Comparison of ENCODE assay signal across 16 cellular contexts in genomic region chr6:7414811-7415210, GRCh38. TPM values are rescaled to one million over a fixed set of nuclear protein-coding genes. Genes with fewer than 3 reads are reported as not detected.
DNase-seq lines count a peak whose midpoint lies in the region; ATAC-seq, FAIRE-seq and TF ChIP-seq lines count a peak whose summit lies in the region.
"Had no signal": no experiment of that assay in that cellular context is flagged by ENCODE, and none has a peak within 500 bp of the region (broad histone marks: within the 10 kb centered on the region; RNA-seq: fewer than 3 reads in every experiment).

No MANE protein-coding gene starts in this region.

- H3K4me1 ChIP-seq in mesendoderm (ENCODE audit: control insufficient read depth, low read depth, low read length) (no peaks in the 10 kb centered on the region), small intestine (ENCODE audit: control insufficient read depth in 2 of 2, insufficient read depth in 1 of 2, low read depth in 1 of 2, low read length in 1 of 2) (no peaks in the 10 kb centered on the region)

- H2BK15ac ChIP-seq in mesendoderm (replicated peaks; ENCODE audit: low read depth) = no peak overlapping the region

- H4K8ac ChIP-seq in mesendoderm (ENCODE audit: low read depth, low read length) = no peak overlapping the region

- H3K27ac ChIP-seq in mesendoderm (ENCODE audit: low read depth, low read length) = no peak overlapping the region
- H3K27ac ChIP-seq in small intestine (ENCODE audit: low read depth in 1 of 2, low read length in 1 of 2) = no peak overlapping the region
- H3K27ac ChIP-seq: ovary had no signal

- no peak for TF ChIP-seq CTCF in AG09309 (IDR thresholded peaks at IDR 0.05; ENCODE audit: control insufficient read depth, insufficient read depth, low read depth, low read length, missing control alignments)
- TF ChIP-seq CTCF in endothelial cell (IDR thresholded peaks at IDR 0.05; ENCODE audit: unreplicated experiment) = no peak

- FAIRE-seq in HTR-8/SVneo (lab: Jason Lieb, UNC) = peak; percentile 20
- no peak for FAIRE-seq in small intestine (lab: Jason Lieb, UNC)

- no peaks in the 10 kb centered on the region for H3K9me3 Mint-ChIP-seq in endothelial cell (ENCODE audit: unreplicated experiment)
- H3K9me3 Mint-ChIP-seq: activated T-cell treated with anti-CD3 and anti-CD28 coated beads, Interleukin-2, amount 50 U/mL, for 72 hours had no signal

- no peak overlapping the region for H3K4me2 ChIP-seq in mesendoderm (ENCODE audit: low read length)

- peak; percentile 72 for DNase-seq in AG09309 (ENCODE audit: low read depth)
- DNase-seq in HTR-8/SVneo (ENCODE audit: insufficient read length, low spot score) = no peak
- no peak for DNase-seq in endothelial cell (ENCODE audit: low spot score)
- DNase-seq in mesendoderm = peak; percentile 82
- DNase-seq in small intestine = no peak
- DNase-seq in superior temporal gyrus (ENCODE audit: extremely low spot score) = no peak
- no peak for DNase-seq in stimulated activated CD4-positive, alpha-beta T cell treated with anti-CD3 and anti-CD28 coated beads, Interleukin-2, amount 100 ng/mL, for 48 hours
- DNase-seq: activated CD4-positive, alpha-beta T cell treated with anti-CD3 and anti-CD28 coated beads for 36 hours; activated T-cell treated with anti-CD3 and anti-CD28 coated beads, Interleukin-2, amount 50 U/mL, for 72 hours; DND-41; NCI-H1092; NCI-H2227 treated with DMSO at 0.1 percent for 48 hours; ovary; SW 1271; transverse colon had no signal

- ATAC-seq in HG03460 (IDR thresholded peaks at IDR 0.05; ENCODE audit: unreplicated experiment) = no peak
- ATAC-seq: activated CD4-positive, alpha-beta T cell treated with anti-CD3 and anti-CD28 coated beads for 36 hours; activated T-cell treated with anti-CD3 and anti-CD28 coated beads, Interleukin-2, amount 50 U/mL, for 72 hours had no signal

- no peaks in the 10 kb centered on the region for H3K79me2 ChIP-seq in mesendoderm (ENCODE audit: control insufficient read depth, insufficient read depth, low read length)

- H3K9ac ChIP-seq in mesendoderm (ENCODE audit: low read length) = no peak overlapping the region

- no peak overlapping the region for H2BK120ac ChIP-seq in mesendoderm (ENCODE audit: low read depth, low read length)

- H2AK5ac ChIP-seq in mesendoderm (ENCODE audit: low read length) = no peak overlapping the region

- no peak overlapping the region for H3K4me3 ChIP-seq in AG09309 (ENCODE audit: control insufficient read depth, low read depth, low read length)
- no peak overlapping the region for H3K4me3 ChIP-seq in mesendoderm (ENCODE audit: low read length)
- H3K4me3 ChIP-seq in small intestine (ENCODE audit: low read depth in 1 of 2, low read length in 2 of 2) = no peak overlapping the region
- H3K4me3 ChIP-seq: ovary, transverse colon had no signal

- no peak overlapping the region for H2BK5ac ChIP-seq in mesendoderm (ENCODE audit: low read length)

- H4K5ac ChIP-seq in mesendoderm (ENCODE audit: low read length) = no peak overlapping the region

- no peak overlapping the region for H3K23ac ChIP-seq in mesendoderm (ENCODE audit: low read length)

- no peaks in the 10 kb centered on the region for H3K9me3 ChIP-seq in small intestine (ENCODE audit: control insufficient read depth, low read depth)
- H3K9me3 ChIP-seq: ovary, transverse colon had no signal

- no peaks in the 10 kb centered on the region for H3K79me1 ChIP-seq in mesendoderm (ENCODE audit: low read length)

- H3K27me3 ChIP-seq in mesendoderm (ENCODE audit: insufficient read depth, low read length, poor library complexity) (no peaks in the 10 kb centered on the region), small intestine (ENCODE audit: control insufficient read depth in 2 of 2, insufficient read depth in 2 of 2, low read length in 2 of 2) (no peaks in the 10 kb centered on the region)
- H3K27me3 ChIP-seq: ovary, transverse colon had no signal

- no peaks in the 10 kb centered on the region for H3K4me1 Mint-ChIP-seq in endothelial cell (ENCODE audit: unreplicated experiment)
- H3K4me1 Mint-ChIP-seq: activated CD4-positive, alpha-beta T cell treated with anti-CD3 and anti-CD28 coated beads for 36 hours had no signal

- no CpG with 5 or more reads among the region's 7 CpGs for WGBS in mesendoderm (ENCODE audit: extremely low coverage, insufficient coverage, low lambda C conversion rate)
- WGBS in small intestine, 3 donors = 76 to 96% (median 95%) methylated on average over 7 of the region's 7 CpGs

- no peak overlapping the region for H3K56ac ChIP-seq in mesendoderm (ENCODE audit: low read length)

- peak overlapping the region; percentile 48 for H3K4me3 Mint-ChIP-seq in endothelial cell (ENCODE audit: unreplicated experiment)
- H3K4me3 Mint-ChIP-seq: activated CD4-positive, alpha-beta T cell treated with anti-CD3 and anti-CD28 coated beads for 36 hours; activated T-cell treated with anti-CD3 and anti-CD28 coated beads, Interleukin-2, amount 50 U/mL, for 72 hours had no signal

- H3K27me3 Mint-ChIP-seq in endothelial cell (ENCODE audit: unreplicated experiment) = no peaks in the 10 kb centered on the region
- H3K27me3 Mint-ChIP-seq: activated CD4-positive, alpha-beta T cell treated with anti-CD3 and anti-CD28 coated beads for 36 hours had no signal

- H3K36me3 Mint-ChIP-seq in endothelial cell (ENCODE audit: low read depth, unreplicated experiment) = peaks cover 10% of the 10 kb centered on the region

- H3K18ac ChIP-seq in mesendoderm (ENCODE audit: low read length) = no peak overlapping the region

- no peak overlapping the region for H3K27ac Mint-ChIP-seq in endothelial cell (ENCODE audit: unreplicated experiment)
- H3K27ac Mint-ChIP-seq: activated CD4-positive, alpha-beta T cell treated with anti-CD3 and anti-CD28 coated beads for 36 hours; activated T-cell treated with anti-CD3 and anti-CD28 coated beads, Interleukin-2, amount 50 U/mL, for 72 hours had no signal

- H3K4ac ChIP-seq in mesendoderm (ENCODE audit: low read depth, low read length) = no peak overlapping the region

- H3K36me3 ChIP-seq in mesendoderm (ENCODE audit: control insufficient read depth, insufficient read depth, low read length) (peaks cover 3% of the 10 kb centered on the region), small intestine (ENCODE audit: control insufficient read depth in 2 of 2, insufficient read depth in 2 of 2, low read length in 2 of 2) (peaks cover 6 to 9% of the 10 kb centered on the region in 2 donors)
- H3K36me3 ChIP-seq: ovary had no signal

RNA-seq across cellular contexts. Expression of gene RIOK1, which starts 25.2 kb away (rescaled TPM):
- 12.6 TPM for total RNA-seq in endothelial cell (ENCODE audit: unreplicated experiment)
- 51.8 TPM for polyA plus RNA-seq in mesendoderm (2013, experiment 1 of 2)
- 52.9 TPM for polyA plus RNA-seq in mesendoderm (2013, experiment 2 of 2)
- 10 to 100 TPM in 1 of 3 donors, 1 to 10 TPM in 2; 6.0 to 12.3 (median 6.2) TPM for polyA plus RNA-seq in small intestine

RNA-seq across cellular contexts. Expression of gene CAGE1, which starts 25.3 kb away (rescaled TPM):
- not detected for total RNA-seq in endothelial cell (ENCODE audit: unreplicated experiment)
- polyA plus RNA-seq in mesendoderm (2013, experiment 1 of 2) = 0.03 TPM
- 0.07 TPM for polyA plus RNA-seq in mesendoderm (2013, experiment 2 of 2)
- under 1 TPM in 1 of 3 donors, not detected in 2; 0.01 TPM for polyA plus RNA-seq in small intestine
- total RNA-seq: ovary, transverse colon had no signal
- polyA plus RNA-seq: ovary had no signal

Comparison
In these comparisons a context has a peak if more than half of its experiments do, and no peak if none do; other contexts are left out.
1. DNase-seq: peak in AG09309 (single experiment) and mesendoderm (single experiment); none in HTR-8/SVneo (single experiment), endothelial cell (single experiment), small intestine (single experiment), superior temporal gyrus (single experiment) and stimulated activated CD4-positive, alpha-beta T cell treated with anti-CD3 and anti-CD28 coated beads, Interleukin-2, amount 100 ng/mL, for 48 hours (0 of 2).